Comparison of ENCODE assay signal across 15 cellular contexts in genomic region chr6:151665329-151665728, GRCh38.
DNase-seq lines count a peak whose midpoint lies in the region; TF ChIP-seq lines count a peak whose summit lies in the region.
"Had no signal": no experiment of that assay in that cellular context is flagged by ENCODE, and none has a peak within 500 bp of the region (broad histone marks: within the 10 kb centered on the region; RNA-seq: fewer than 3 reads in every experiment).

No MANE protein-coding gene starts in this region.

- no peaks in the 10 kb centered on the region for H4K20me1 ChIP-seq in osteoblast (ENCODE audit: insufficient read depth, low read length)

- H3K27me3 Mint-ChIP-seq in glutamatergic neuron (ENCODE audit: unreplicated experiment), result peaks cover 2% of the 10 kb centered on the region
- H3K27me3 Mint-ChIP-seq in activated CD4-positive, alpha-beta T cell treated with anti-CD3 and anti-CD28 coated beads, Interleukin-2, amount 10 ng/mL, durations not matched to agents 24 days and 14 days, result peaks cover 30% of the 10 kb centered on the region

- H3K4me3 ChIP-seq in osteoblast (ENCODE audit: insufficient read depth, low read length), result no peak overlapping the region
- H3K4me3 ChIP-seq in uterus, result no peak overlapping the region
- H3K4me3 ChIP-seq: HAP-1 had no signal

- no peak overlapping the region for H3K4me2 ChIP-seq in osteoblast (ENCODE audit: insufficient read depth, low read length)

- intact Hi-C loops in uterus (cut with DNase I; ENCODE audit: low total_unique reads), result no loop called here
- intact Hi-C loops in activated CD4-positive, alpha-beta T cell treated with anti-CD3 and anti-CD28 coated beads, Interleukin-2, amount 10 ng/mL, durations not matched to agents 24 days and 14 days (cut with micrococcal nuclease), result no loop called here

- H3K27me3 ChIP-seq in osteoblast (ENCODE audit: insufficient read depth, low read length) (peaks cover 5% of the 10 kb centered on the region), uterus (no peaks in the 10 kb centered on the region)

- H3K9me3 ChIP-seq in osteoblast (ENCODE audit: low read depth, low read length) (no peaks in the 10 kb centered on the region), uterus (no peaks in the 10 kb centered on the region)
- H3K9me3 ChIP-seq: HAP-1 had no signal

- TF ChIP-seq CTCF in glutamatergic neuron (IDR thresholded peaks at IDR 0.05; ENCODE audit: partially characterized antibody, unreplicated experiment), result no peak
- no peak for TF ChIP-seq CTCF in osteoblast (IDR thresholded peaks at IDR 0.05; ENCODE audit: extremely low read depth, low read depth, low read length)
- no peak for TF ChIP-seq CTCF in uterus (IDR thresholded peaks at IDR 0.05)

- peaks cover 7% of the 10 kb centered on the region for H3K4me1 Mint-ChIP-seq in glutamatergic neuron (ENCODE audit: low read depth, unreplicated experiment)
- H3K4me1 Mint-ChIP-seq in activated CD4-positive, alpha-beta T cell treated with anti-CD3 and anti-CD28 coated beads, Interleukin-2, amount 10 ng/mL, durations not matched to agents 24 days and 14 days, result no peaks in the 10 kb centered on the region
- H3K4me1 Mint-ChIP-seq: CD14-positive monocyte; CD8-positive, alpha-beta memory T cell had no signal

- H3K4me1 ChIP-seq in osteoblast (ENCODE audit: insufficient read depth, low read length), result peaks cover 10% of the 10 kb centered on the region
- no peaks in the 10 kb centered on the region for H3K4me1 ChIP-seq in uterus
- H3K4me1 ChIP-seq: HAP-1 had no signal

- H3K27ac Mint-ChIP-seq in glutamatergic neuron (ENCODE audit: unreplicated experiment), result peak overlapping the region; percentile 7
- no peak overlapping the region for H3K27ac Mint-ChIP-seq in activated CD4-positive, alpha-beta T cell treated with anti-CD3 and anti-CD28 coated beads, Interleukin-2, amount 10 ng/mL, durations not matched to agents 24 days and 14 days
- H3K27ac Mint-ChIP-seq: CD14-positive monocyte; CD8-positive, alpha-beta memory T cell; HFFc6 had no signal

- no peaks in the 10 kb centered on the region for H3K79me2 ChIP-seq in osteoblast (ENCODE audit: insufficient read depth, low read length)

- DNase-seq in DMS 273 (lab: John Stamatoyannopoulos, UW; ENCODE audit: unreplicated experiment), result peak; percentile 3
- DNase-seq in DMS 273 treated with DMSO at 0.1 percent for 48 hours (lab: John Stamatoyannopoulos, UW), result no peak
- DNase-seq in glutamatergic neuron, result no peak
- DNase-seq in osteoblast (ENCODE audit: insufficient read length, low spot score, missing footprints), result no peak
- no peak for DNase-seq in uterus
- DNase-seq in SW480 (ENCODE audit: low spot score), result no peak
- DNase-seq in activated gamma-delta T cell treated with Interleukin-2 at 50 U/mL for 16 hours, result no peak
- no peak for DNase-seq in activated CD4-positive, alpha-beta T cell treated with anti-CD3 and anti-CD28 coated beads, Interleukin-2, amount 10 ng/mL, durations not matched to agents 24 days and 14 days
- DNase-seq: Caco-2; CD8-positive, alpha-beta memory T cell; HFFc6 had no signal

- H3K36me3 Mint-ChIP-seq in glutamatergic neuron (ENCODE audit: unreplicated experiment), result no peaks in the 10 kb centered on the region
- no peaks in the 10 kb centered on the region for H3K36me3 Mint-ChIP-seq in activated CD4-positive, alpha-beta T cell treated with anti-CD3 and anti-CD28 coated beads, Interleukin-2, amount 10 ng/mL, durations not matched to agents 24 days and 14 days (ENCODE audit: low read depth)
- H3K36me3 Mint-ChIP-seq: CD14-positive monocyte; CD8-positive, alpha-beta memory T cell had no signal

- H2AFZ ChIP-seq in osteoblast (ENCODE audit: low read length), result peak overlapping the region; percentile 45

- H3K9me3 Mint-ChIP-seq in glutamatergic neuron (ENCODE audit: unreplicated experiment), result peaks cover 3% of the 10 kb centered on the region
- H3K9me3 Mint-ChIP-seq in activated CD4-positive, alpha-beta T cell treated with anti-CD3 and anti-CD28 coated beads, Interleukin-2, amount 10 ng/mL, durations not matched to agents 24 days and 14 days, result no peaks in the 10 kb centered on the region
- H3K9me3 Mint-ChIP-seq: CD8-positive, alpha-beta memory T cell; HFFc6 had no signal

- no peak for TF ChIP-seq POLR2A in uterus (IDR thresholded peaks at IDR 0.05)

- H3K36me3 ChIP-seq in osteoblast (ENCODE audit: insufficient read depth, low read length) (no peaks in the 10 kb centered on the region), uterus (no peaks in the 10 kb centered on the region)
- H3K36me3 ChIP-seq: HAP-1 had no signal

- H3K27ac ChIP-seq in osteoblast (ENCODE audit: low read depth, low read length) (no peak overlapping the region), uterus (peak overlapping the region; percentile 47 to 61)
- H3K27ac ChIP-seq: 22Rv1, HL-60 had no signal

- no peak overlapping the region for H3K4me3 Mint-ChIP-seq in glutamatergic neuron (ENCODE audit: unreplicated experiment)
- no peak overlapping the region for H3K4me3 Mint-ChIP-seq in activated CD4-positive, alpha-beta T cell treated with anti-CD3 and anti-CD28 coated beads, Interleukin-2, amount 10 ng/mL, durations not matched to agents 24 days and 14 days
- H3K4me3 Mint-ChIP-seq: CD14-positive monocyte; CD8-positive, alpha-beta memory T cell; HFFc6 had no signal
